Comparison of ENCODE assay signal across 37 cellular contexts in the genomic region with DNA sequence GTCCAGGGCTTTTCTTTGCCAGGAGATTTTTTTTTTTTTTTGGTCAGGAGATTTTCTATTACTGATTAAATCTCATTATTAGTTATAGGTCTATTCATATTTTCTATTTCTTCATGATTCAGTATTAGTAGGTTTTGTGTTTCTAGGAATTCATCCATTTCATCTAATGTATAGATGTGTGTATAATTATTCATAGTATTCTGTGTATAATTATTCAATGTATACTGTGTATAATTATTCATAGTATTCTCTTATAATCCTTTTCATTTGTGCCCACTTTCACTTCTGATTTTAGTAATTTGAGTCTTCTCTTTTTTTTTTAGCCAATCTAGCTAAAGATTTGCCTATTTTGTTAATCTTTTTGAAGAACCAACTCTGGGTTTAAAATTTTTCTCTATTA. TPM values are rescaled to one million over a fixed set of nuclear protein-coding genes. Genes with fewer than 3 reads are reported as not detected.
"Had no signal": no experiment of that assay in that cellular context is flagged by ENCODE, and none has a peak within 500 bp of the region (broad histone marks: within the 10 kb centered on the region; RNA-seq: fewer than 3 reads in every experiment).

No MANE protein-coding gene starts in this region.

- H3K4me1 ChIP-seq: adrenal gland, body of pancreas, breast epithelium had no signal

- DNase-seq: activated effector memory CD4-positive, alpha-beta T cell treated with anti-CD3 and anti-CD28 coated beads, Interleukin-2, amount 50 U/mL, for 16 hours; activated effector memory CD4-positive, alpha-beta T cell treated with Interleukin-2 at 50 U/mL for 16 hours; activated gamma-delta T cell; activated gamma-delta T cell treated with Interleukin-2 at 50 U/mL for 16 hours; activated naive CD4-positive, alpha-beta T cell; activated naive CD4-positive, alpha-beta T cell treated with anti-CD3 and anti-CD28 coated beads for 36 hours; activated naive CD4-positive, alpha-beta T cell treated with anti-CD3 and anti-CD28 coated beads, Interleukin-2, amount 10 ng/mL, durations not matched to agents 7 days and 5 days; activated naive CD4-positive, alpha-beta T cell treated with anti-CD3 and anti-CD28 coated beads, Interleukin-2, amount 50 U/mL, for 16 hours; activated naive CD4-positive, alpha-beta T cell treated with Interleukin-2 at 50 U/mL for 16 hours; activated naive CD8-positive, alpha-beta T cell treated with anti-CD3 and anti-CD28 coated beads for 36 hours; activated naive CD8-positive, alpha-beta T cell treated with anti-CD3 and anti-CD28 coated beads, Interleukin-2, amount 10 ng/mL, durations not matched to agents 7 days and 5 days; activated naive CD8-positive, alpha-beta T cell treated with anti-CD3 and anti-CD28 coated beads, Interleukin-2, amount 50 U/mL, for 24 hours; activated T-cell treated with anti-CD3 and anti-CD28 coated beads, Interleukin-2, amount 50 U/mL, for 24 hours; activated T-cell treated with anti-CD3 and anti-CD28 coated beads, Interleukin-2, amount 50 U/mL, for 4 hours; activated T-cell treated with anti-CD3 and anti-CD28 coated beads, Interleukin-2, amount 50 U/mL, for 48 hours; activated T-cell treated with anti-CD3 and anti-CD28 coated beads, Interleukin-2, amount 50 U/mL, for 72 hours; adrenal gland; amniotic stem cell; amygdala; anterior cingulate cortex; aorta; body of pancreas; brain microvascular endothelial cell; caudate nucleus; central memory CD4-positive, alpha-beta T cell; cerebellar nuclear complex had no signal

- H3K36me3 ChIP-seq: adrenal gland, ascending aorta, brain microvascular endothelial cell, breast epithelium, cardiac muscle cell had no signal

- H3K27ac ChIP-seq: adrenal gland, ascending aorta, body of pancreas, brain microvascular endothelial cell, breast epithelium, cardiac muscle cell had no signal

- FAIRE-seq: astrocyte, bronchial epithelial cell had no signal

- ATAC-seq: activated naive CD4-positive, alpha-beta T cell treated with anti-CD3 and anti-CD28 coated beads, Interleukin-2, amount 50 U/mL, for 72 hours; activated naive CD8-positive, alpha-beta T cell treated with anti-CD3 and anti-CD28 coated beads, Interleukin-2, amount 50 U/mL, for 24 hours; activated T-cell treated with anti-CD3 and anti-CD28 coated beads, Interleukin-2, amount 50 U/mL, for 4 hours; activated T-cell treated with anti-CD3 and anti-CD28 coated beads, Interleukin-2, amount 50 U/mL, for 72 hours; activated T-helper 17 cell treated with anti-CD3 and anti-CD28 coated beads, Interleukin-2, amount 50 U/mL, for 72 hours; body of pancreas had no signal

- H3K9me3 ChIP-seq: body of pancreas had no signal

- H3K4me3 ChIP-seq: adrenal gland, ascending aorta, breast epithelium, cardiac muscle cell had no signal

- H3K27me3 ChIP-seq: ascending aorta, body of pancreas, brain microvascular endothelial cell, breast epithelium, cardiac muscle cell had no signal

RNA-seq across cellular contexts. Expression of gene CNR2, which starts 34.2 kb away (rescaled TPM):
- total RNA-seq: activated naive CD4-positive, alpha-beta T cell treated with anti-CD3 and anti-CD28 coated beads for 36 hours; activated T-helper 1 cell treated with anti-CD3 and anti-CD28 coated beads, Interleukin-12 subunit alpha, Interleukin-12 subunit beta, Interleukin-2, Interleukin-4 antibody, amounts not matched to agents 30 ng/mL and 10 ng/mL and 1 ng/mL, durations not matched to agents 14 hours and 24 hours and 36 hours; ascending aorta; astrocyte; body of pancreas; bronchial epithelial cell; cardiac muscle cell; cardiac septum; cerebellum; chondrocyte had no signal
- polyA plus RNA-seq: cardiac muscle cell had no signal
